In genomic region chr2:168246483-168247340, GRCh38 we compare ENCODE assay signal across 1 cellular context.
TF ChIP-seq lines count a peak whose summit lies in the region.

No MANE protein-coding gene starts in this region.

TF ChIP-seq in HepG2, 621 proteins besides CTCF, POLR2A, EP300 and RAD21 (continued from another document and continues in another):
- TF ChIP-seq, protein P1, sequence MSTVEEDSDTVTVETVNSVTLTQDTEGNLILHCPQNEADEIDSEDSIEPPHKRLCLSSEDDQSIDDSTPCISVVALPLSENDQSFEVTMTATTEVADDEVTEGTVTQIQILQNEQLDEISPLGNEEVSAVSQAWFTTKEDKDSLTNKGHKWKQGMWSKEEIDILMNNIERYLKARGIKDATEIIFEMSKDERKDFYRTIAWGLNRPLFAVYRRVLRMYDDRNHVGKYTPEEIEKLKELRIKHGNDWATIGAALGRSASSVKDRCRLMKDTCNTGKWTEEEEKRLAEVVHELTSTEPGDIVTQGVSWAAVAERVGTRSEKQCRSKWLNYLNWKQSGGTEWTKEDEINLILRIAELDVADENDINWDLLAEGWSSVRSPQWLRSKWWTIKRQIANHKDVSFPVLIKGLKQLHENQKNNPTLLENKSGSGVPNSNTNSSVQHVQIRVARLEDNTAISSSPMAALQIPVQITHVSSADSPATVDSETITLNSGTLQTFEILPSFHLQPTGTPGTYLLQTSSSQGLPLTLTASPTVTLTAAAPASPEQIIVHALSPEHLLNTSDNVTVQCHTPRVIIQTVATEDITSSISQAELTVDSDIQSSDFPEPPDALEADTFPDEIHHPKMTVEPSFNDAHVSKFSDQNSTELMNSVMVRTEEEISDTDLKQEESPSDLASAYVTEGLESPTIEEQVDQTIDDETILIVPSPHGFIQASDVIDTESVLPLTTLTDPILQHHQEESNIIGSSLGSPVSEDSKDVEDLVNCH (CRISPR knock-in tag; IDR thresholded peaks at IDR 0.05): no peak
- TF ChIP-seq ZNF670 (CRISPR knock-in tag; IDR thresholded peaks at IDR 0.05; ENCODE audit: borderline replicate concordance) (peak; percentile 52; the same call in 1 of the 2 replicates), ZSCAN29 (CRISPR knock-in tag; conservative IDR thresholded peaks at IDR 0.05) (0 out of 2 replicates have a peak, but pooled peaks have one; percentile 65), ZNF501 (CRISPR knock-in tag; IDR thresholded peaks at IDR 0.05) (peak; percentile 70), ZNF274 (CRISPR knock-in tag; IDR thresholded peaks at IDR 0.05) (peak; percentile 76; the same call in 1 of the 2 replicates), HNF1B (CRISPR knock-in tag; IDR thresholded peaks at IDR 0.05) (peak; percentile 56; the same call in 1 of the 2 replicates), ZFP90 (CRISPR knock-in tag; IDR thresholded peaks at IDR 0.05; ENCODE audit: borderline replicate concordance) (0 out of 2 replicates have a peak, but pooled peaks have one; percentile 27), ZNF883 (CRISPR knock-in tag; IDR thresholded peaks at IDR 0.05; ENCODE audit: not compliant biosample characterization) (peak; percentile 70), HNRNPLL (IDR thresholded peaks at IDR 0.05; ENCODE audit: low read depth, low read length, poor library complexity, severe bottlenecking) (peak; percentile 68), KAT7 (CRISPR knock-in tag; IDR thresholded peaks at IDR 0.05; ENCODE audit: borderline replicate concordance) (peak; percentile 96), ZNF644 (CRISPR knock-in tag; IDR thresholded peaks at IDR 0.05; ENCODE audit: low read depth) (no peak), ZNF713 (CRISPR knock-in tag; IDR thresholded peaks at IDR 0.05) (0 out of 2 replicates have a peak, but pooled peaks have one; percentile 79), ZNF224 (CRISPR knock-in tag; IDR thresholded peaks at IDR 0.05) (no peak), FOXM1 (CRISPR knock-in tag; IDR thresholded peaks at IDR 0.05) (no peak), ZBTB10 (CRISPR knock-in tag; IDR thresholded peaks at IDR 0.05; ENCODE audit: borderline replicate concordance) (peak; percentile 59; the same call in 1 of the 2 replicates), HIC2 (CRISPR knock-in tag; IDR thresholded peaks at IDR 0.05; ENCODE audit: low read depth) (peak; percentile 94), SPEN (CRISPR knock-in tag; IDR thresholded peaks at IDR 0.05; ENCODE audit: low read depth) (peak; percentile 63), SAP130 (CRISPR knock-in tag; IDR thresholded peaks at IDR 0.05; ENCODE audit: low read depth) (peak; percentile 76), ZNF7 (CRISPR knock-in tag; IDR thresholded peaks at IDR 0.05) (no peak), ZBTB26 (CRISPR knock-in tag; IDR thresholded peaks at IDR 0.05; ENCODE audit: borderline replicate concordance) (peak; percentile 68; the same call in 1 of the 2 replicates), ATAD3A (CRISPR knock-in tag; IDR thresholded peaks at IDR 0.05) (0 out of 2 replicates have a peak, but pooled peaks have one; percentile 23), ZNF614 (CRISPR knock-in tag; IDR thresholded peaks at IDR 0.05; ENCODE audit: borderline replicate concordance) (0 out of 2 replicates have a peak, but pooled peaks have one; percentile 19), SOX5 (CRISPR knock-in tag; IDR thresholded peaks at IDR 0.05; ENCODE audit: borderline replicate concordance) (no peak), ZNF350 (CRISPR knock-in tag; IDR thresholded peaks at IDR 0.05; ENCODE audit: borderline replicate concordance, low read depth) (0 out of 2 replicates have a peak, but pooled peaks have one; percentile 20), ZHX2 (IDR thresholded peaks at IDR 0.05; ENCODE audit: low read depth) (0 out of 2 replicates have a peak, but pooled peaks have one; percentile 26), ZHX2 (CRISPR knock-in tag; IDR thresholded peaks at IDR 0.05; ENCODE audit: borderline replicate concordance) (no peak)
- TF ChIP-seq, protein P2, sequence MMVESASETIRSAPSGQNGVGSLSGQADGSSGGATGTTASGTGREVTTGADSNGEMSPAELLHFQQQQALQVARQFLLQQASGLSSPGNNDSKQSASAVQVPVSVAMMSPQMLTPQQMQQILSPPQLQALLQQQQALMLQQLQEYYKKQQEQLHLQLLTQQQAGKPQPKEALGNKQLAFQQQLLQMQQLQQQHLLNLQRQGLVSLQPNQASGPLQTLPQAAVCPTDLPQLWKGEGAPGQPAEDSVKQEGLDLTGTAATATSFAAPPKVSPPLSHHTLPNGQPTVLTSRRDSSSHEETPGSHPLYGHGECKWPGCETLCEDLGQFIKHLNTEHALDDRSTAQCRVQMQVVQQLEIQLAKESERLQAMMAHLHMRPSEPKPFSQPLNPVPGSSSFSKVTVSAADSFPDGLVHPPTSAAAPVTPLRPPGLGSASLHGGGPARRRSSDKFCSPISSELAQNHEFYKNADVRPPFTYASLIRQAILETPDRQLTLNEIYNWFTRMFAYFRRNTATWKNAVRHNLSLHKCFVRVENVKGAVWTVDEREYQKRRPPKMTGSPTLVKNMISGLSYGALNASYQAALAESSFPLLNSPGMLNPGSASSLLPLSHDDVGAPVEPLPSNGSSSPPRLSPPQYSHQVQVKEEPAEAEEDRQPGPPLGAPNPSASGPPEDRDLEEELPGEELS (CRISPR knock-in tag; IDR thresholded peaks at IDR 0.05): no peak
- TF ChIP-seq, protein P3, sequence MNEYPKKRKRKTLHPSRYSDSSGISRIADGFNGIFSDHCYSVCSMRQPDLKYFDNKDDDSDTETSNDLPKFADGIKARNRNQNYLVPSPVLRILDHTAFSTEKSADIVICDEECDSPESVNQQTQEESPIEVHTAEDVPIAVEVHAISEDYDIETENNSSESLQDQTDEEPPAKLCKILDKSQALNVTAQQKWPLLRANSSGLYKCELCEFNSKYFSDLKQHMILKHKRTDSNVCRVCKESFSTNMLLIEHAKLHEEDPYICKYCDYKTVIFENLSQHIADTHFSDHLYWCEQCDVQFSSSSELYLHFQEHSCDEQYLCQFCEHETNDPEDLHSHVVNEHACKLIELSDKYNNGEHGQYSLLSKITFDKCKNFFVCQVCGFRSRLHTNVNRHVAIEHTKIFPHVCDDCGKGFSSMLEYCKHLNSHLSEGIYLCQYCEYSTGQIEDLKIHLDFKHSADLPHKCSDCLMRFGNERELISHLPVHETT (CRISPR knock-in tag; conservative IDR thresholded peaks at IDR 0.05): no peak; the same call in 1 of the 2 replicates
- TF ChIP-seq, protein P4, sequence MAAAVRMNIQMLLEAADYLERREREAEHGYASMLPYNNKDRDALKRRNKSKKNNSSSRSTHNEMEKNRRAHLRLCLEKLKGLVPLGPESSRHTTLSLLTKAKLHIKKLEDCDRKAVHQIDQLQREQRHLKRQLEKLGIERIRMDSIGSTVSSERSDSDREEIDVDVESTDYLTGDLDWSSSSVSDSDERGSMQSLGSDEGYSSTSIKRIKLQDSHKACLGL (CRISPR knock-in tag; IDR thresholded peaks at IDR 0.05): peak; percentile 22; the same call in 1 of the 2 replicates
- TF ChIP-seq, protein P5, sequence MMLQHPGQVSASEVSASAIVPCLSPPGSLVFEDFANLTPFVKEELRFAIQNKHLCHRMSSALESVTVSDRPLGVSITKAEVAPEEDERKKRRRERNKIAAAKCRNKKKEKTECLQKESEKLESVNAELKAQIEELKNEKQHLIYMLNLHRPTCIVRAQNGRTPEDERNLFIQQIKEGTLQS (CRISPR knock-in tag; IDR thresholded peaks at IDR 0.05): no peak
